ENCODE assay signal across 16 cellular contexts in genomic region chr12:49800421-49801140, GRCh38.
"Had no signal": no experiment of that assay in that cellular context is flagged by ENCODE, and none has a peak within 500 bp of the region (broad histone marks: within the 10 kb centered on the region; RNA-seq: fewer than 3 reads in every experiment).

No MANE protein-coding gene starts in this region.

- H3K27me3 Mint-ChIP-seq: activated naive CD8-positive, alpha-beta T cell; progenitor cell of endocrine pancreas; stimulated activated naive CD8-positive, alpha-beta T cell treated with anti-CD3 and anti-CD28 coated beads, Interleukin-15, amount 100 ng/mL, for 72 hours had no signal

- H3K4me1 ChIP-seq: breast epithelium, colonic mucosa, foreskin keratinocyte, thyroid gland, vagina had no signal

- H3K4me1 Mint-ChIP-seq: natural killer cell; stimulated activated naive CD8-positive, alpha-beta T cell treated with anti-CD3 and anti-CD28 coated beads, Interleukin-15, amount 100 ng/mL, for 72 hours had no signal

- H3K36me3 Mint-ChIP-seq: natural killer cell had no signal

- DNase-seq: activated effector memory CD4-positive, alpha-beta T cell treated with anti-CD3 and anti-CD28 coated beads, Interleukin-2, amount 50 U/mL, for 16 hours; activated T-cell treated with anti-CD3 and anti-CD28 coated beads, Interleukin-2, amount 50 U/mL, for 1 hour; colonic mucosa; foreskin keratinocyte; mammary epithelial cell; natural killer cell; nucleus accumbens; stimulated activated CD4-positive, alpha-beta T cell treated with anti-CD3 and anti-CD28 coated beads, Interleukin-4, amount 100 ng/mL, for 4 hours; stimulated activated naive CD8-positive, alpha-beta T cell treated with anti-CD3 and anti-CD28 coated beads, Interleukin-15, amount 100 ng/mL, for 72 hours; SW 1271; thyroid gland had no signal

- H3K27ac Mint-ChIP-seq: activated naive CD8-positive, alpha-beta T cell; natural killer cell; progenitor cell of endocrine pancreas had no signal

- H3K4me3 Mint-ChIP-seq: activated naive CD8-positive, alpha-beta T cell; natural killer cell; stimulated activated naive CD8-positive, alpha-beta T cell treated with anti-CD3 and anti-CD28 coated beads, Interleukin-15, amount 100 ng/mL, for 72 hours had no signal

- H3K9me3 ChIP-seq: breast epithelium, colonic mucosa, thyroid gland, vagina had no signal

- H3K4me3 ChIP-seq: breast epithelium, colonic mucosa, thyroid gland, vagina had no signal

- ATAC-seq: activated CD4-positive, CD25-positive, alpha-beta regulatory T cell treated with anti-CD3 and anti-CD28 coated beads, Interleukin-2, amount 50 U/mL, for 24 hours; foreskin keratinocyte; natural killer cell; stimulated activated naive CD8-positive, alpha-beta T cell treated with anti-CD3 and anti-CD28 coated beads, Interleukin-15, amount 100 ng/mL, for 72 hours had no signal

- H3K27ac ChIP-seq: breast epithelium, colonic mucosa, foreskin keratinocyte, thyroid gland, vagina had no signal

- H3K36me3 ChIP-seq: colonic mucosa had no signal

- H3K9me3 Mint-ChIP-seq: natural killer cell; stimulated activated naive CD8-positive, alpha-beta T cell treated with anti-CD3 and anti-CD28 coated beads, Interleukin-15, amount 100 ng/mL, for 72 hours had no signal

- H3K27me3 ChIP-seq: breast epithelium, colonic mucosa, foreskin keratinocyte, thyroid gland, vagina had no signal
